1 cellular context compared by ENCODE assay signal in the genomic region with DNA sequence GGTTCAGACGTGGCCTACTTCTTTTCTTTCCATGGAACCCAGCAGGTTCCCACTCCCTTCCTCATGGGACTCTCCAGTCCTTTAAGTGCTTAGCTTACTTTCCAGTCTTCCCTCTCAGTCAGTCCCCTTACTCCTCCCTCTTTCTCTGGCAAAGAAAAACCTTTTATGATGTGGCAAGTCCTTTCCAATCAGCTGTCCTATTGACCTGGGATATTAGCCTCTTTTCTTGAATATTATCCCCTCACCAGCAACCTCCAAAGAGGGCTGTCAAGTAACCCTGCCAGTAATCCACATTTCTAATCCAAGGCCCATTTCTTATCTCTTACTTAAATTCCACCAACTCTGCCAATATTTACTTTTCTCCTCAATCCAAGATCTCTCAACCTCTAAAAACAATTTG.
TF ChIP-seq lines count a peak whose summit lies in the region.

No MANE protein-coding gene starts in this region.

TF ChIP-seq in HepG2, 621 proteins besides CTCF, POLR2A, EP300 and RAD21:
- TF ChIP-seq, protein P1, sequence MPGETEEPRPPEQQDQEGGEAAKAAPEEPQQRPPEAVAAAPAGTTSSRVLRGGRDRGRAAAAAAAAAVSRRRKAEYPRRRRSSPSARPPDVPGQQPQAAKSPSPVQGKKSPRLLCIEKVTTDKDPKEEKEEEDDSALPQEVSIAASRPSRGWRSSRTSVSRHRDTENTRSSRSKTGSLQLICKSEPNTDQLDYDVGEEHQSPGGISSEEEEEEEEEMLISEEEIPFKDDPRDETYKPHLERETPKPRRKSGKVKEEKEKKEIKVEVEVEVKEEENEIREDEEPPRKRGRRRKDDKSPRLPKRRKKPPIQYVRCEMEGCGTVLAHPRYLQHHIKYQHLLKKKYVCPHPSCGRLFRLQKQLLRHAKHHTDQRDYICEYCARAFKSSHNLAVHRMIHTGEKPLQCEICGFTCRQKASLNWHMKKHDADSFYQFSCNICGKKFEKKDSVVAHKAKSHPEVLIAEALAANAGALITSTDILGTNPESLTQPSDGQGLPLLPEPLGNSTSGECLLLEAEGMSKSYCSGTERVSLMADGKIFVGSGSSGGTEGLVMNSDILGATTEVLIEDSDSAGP (CRISPR knock-in tag; IDR thresholded peaks at IDR 0.05; ENCODE audit: borderline replicate concordance): no peak
- TF ChIP-seq HOXA5 (CRISPR knock-in tag; IDR thresholded peaks at IDR 0.05): 0 out of 2 replicates have a peak, but pooled peaks have one; percentile 4
- TF ChIP-seq FOXM1 (CRISPR knock-in tag; IDR thresholded peaks at IDR 0.05): no peak
- no peak for TF ChIP-seq MIXL1 (CRISPR knock-in tag; IDR thresholded peaks at IDR 0.05)
- TF ChIP-seq GFI1 (CRISPR knock-in tag; IDR thresholded peaks at IDR 0.05; ENCODE audit: borderline replicate concordance): 0 out of 2 replicates have a peak, but pooled peaks have one; percentile 42
- TF ChIP-seq, protein P2, sequence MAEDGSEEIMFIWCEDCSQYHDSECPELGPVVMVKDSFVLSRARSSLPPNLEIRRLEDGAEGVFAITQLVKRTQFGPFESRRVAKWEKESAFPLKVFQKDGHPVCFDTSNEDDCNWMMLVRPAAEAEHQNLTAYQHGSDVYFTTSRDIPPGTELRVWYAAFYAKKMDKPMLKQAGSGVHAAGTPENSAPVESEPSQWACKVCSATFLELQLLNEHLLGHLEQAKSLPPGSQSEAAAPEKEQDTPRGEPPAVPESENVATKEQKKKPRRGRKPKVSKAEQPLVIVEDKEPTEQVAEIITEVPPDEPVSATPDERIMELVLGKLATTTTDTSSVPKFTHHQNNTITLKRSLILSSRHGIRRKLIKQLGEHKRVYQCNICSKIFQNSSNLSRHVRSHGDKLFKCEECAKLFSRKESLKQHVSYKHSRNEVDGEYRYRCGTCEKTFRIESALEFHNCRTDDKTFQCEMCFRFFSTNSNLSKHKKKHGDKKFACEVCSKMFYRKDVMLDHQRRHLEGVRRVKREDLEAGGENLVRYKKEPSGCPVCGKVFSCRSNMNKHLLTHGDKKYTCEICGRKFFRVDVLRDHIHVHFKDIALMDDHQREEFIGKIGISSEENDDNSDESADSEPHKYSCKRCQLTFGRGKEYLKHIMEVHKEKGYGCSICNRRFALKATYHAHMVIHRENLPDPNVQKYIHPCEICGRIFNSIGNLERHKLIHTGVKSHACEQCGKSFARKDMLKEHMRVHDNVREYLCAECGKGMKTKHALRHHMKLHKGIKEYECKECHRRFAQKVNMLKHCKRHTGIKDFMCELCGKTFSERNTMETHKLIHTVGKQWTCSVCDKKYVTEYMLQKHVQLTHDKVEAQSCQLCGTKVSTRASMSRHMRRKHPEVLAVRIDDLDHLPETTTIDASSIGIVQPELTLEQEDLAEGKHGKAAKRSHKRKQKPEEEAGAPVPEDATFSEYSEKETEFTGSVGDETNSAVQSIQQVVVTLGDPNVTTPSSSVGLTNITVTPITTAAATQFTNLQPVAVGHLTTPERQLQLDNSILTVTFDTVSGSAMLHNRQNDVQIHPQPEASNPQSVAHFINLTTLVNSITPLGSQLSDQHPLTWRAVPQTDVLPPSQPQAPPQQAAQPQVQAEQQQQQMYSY (CRISPR knock-in tag; IDR thresholded peaks at IDR 0.05): 0 out of 2 replicates have a peak, but pooled peaks have one; percentile 37
- TF ChIP-seq CREB1 (IDR thresholded peaks at IDR 0.05): no peak
- no peak for TF ChIP-seq CREB1 (CRISPR knock-in tag; IDR thresholded peaks at IDR 0.05)
